In the genomic region with DNA sequence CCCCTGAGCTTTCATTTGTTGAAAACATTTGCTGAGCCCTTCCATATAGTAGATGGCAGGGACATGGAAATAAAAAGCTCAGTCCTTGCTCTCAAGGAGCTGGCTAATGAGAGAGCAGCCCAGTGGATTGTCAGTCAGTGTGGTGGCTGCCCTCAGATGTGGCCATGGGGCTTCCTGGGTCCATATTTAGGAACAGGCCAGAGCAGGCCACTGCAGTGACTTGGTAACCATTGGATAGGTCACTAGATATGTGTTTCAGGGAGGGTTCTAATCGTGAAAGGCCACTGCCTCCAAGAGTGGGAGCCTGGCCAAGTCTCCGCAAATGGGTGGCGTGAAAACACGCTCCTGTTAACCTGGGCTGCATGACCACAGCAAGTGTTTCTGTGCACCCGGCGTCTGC, we compare ENCODE assay signal across 14 cellular contexts. TPM values are rescaled to one million over a fixed set of nuclear protein-coding genes. Genes with fewer than 3 reads are reported as not detected.
DNase-seq lines count a peak whose midpoint lies in the region; ATAC-seq, FAIRE-seq and TF ChIP-seq lines count a peak whose summit lies in the region.
"Had no signal": no experiment of that assay in that cellular context is flagged by ENCODE, and none has a peak within 500 bp of the region (broad histone marks: within the 10 kb centered on the region; RNA-seq: fewer than 3 reads in every experiment).

No MANE protein-coding gene starts in this region.

- H2BK5ac ChIP-seq in mesenchymal stem cell (ENCODE audit: low read depth, low read length, poor library complexity, severe bottlenecking), result no peak overlapping the region

- no peak overlapping the region for H3K14ac ChIP-seq in mesenchymal stem cell (ENCODE audit: low read length in 2 of 2)

- H3K9me1 ChIP-seq in K562 (ENCODE audit: control insufficient read depth, insufficient read depth, low read length), result no peaks in the 10 kb centered on the region

- H3K4me3 ChIP-seq in AG04450 (ENCODE audit: low read depth, low read length), result no peak overlapping the region
- H3K4me3 ChIP-seq in K562, result no peak overlapping the region
- H3K4me3 ChIP-seq in mesenchymal stem cell (ENCODE audit: insufficient read depth in 1 of 2, low read depth in 1 of 2, low read length in 2 of 2), result no peak overlapping the region
- H3K4me3 ChIP-seq: BLaER1 had no signal

- peak overlapping the region; percentile 86 for H4K91ac ChIP-seq in mesenchymal stem cell (ENCODE audit: low read length)

- H3K27ac ChIP-seq in AG04450 (ENCODE audit: low read depth, low read length), result peak overlapping the region; percentile 95
- H3K27ac ChIP-seq in K562 (ENCODE audit: extremely low read depth, low read depth, low read length), result no peak overlapping the region
- H3K27ac ChIP-seq in mesenchymal stem cell (ENCODE audit: low read length, poor library complexity, severe bottlenecking), result no peak overlapping the region
- H3K27ac ChIP-seq: BLaER1 had no signal

- in situ Hi-C loops in K562 (cut with MboI), result no loop called here

- H3K27me3 ChIP-seq in AG04450 (ENCODE audit: control insufficient read depth, insufficient read depth, low read length) (no peaks in the 10 kb centered on the region), K562 (ENCODE audit: control insufficient read depth in 2 of 2, insufficient read depth in 2 of 2, low read length in 2 of 2) (peaks cover 17 to 48% of the 10 kb centered on the region in 2 experiments), mesenchymal stem cell (ENCODE audit: control insufficient read depth in 1 of 2, insufficient read depth in 1 of 2, low read length in 2 of 2) (no peaks in the 10 kb centered on the region)
- H3K27me3 ChIP-seq: BLaER1 had no signal

- peak overlapping the region; percentile 60 to 67 for H3K18ac ChIP-seq in mesenchymal stem cell (ENCODE audit: low read depth in 1 of 2, low read length in 2 of 2)

- no peaks in the 10 kb centered on the region for H3K9me3 Mint-ChIP-seq in HFFc6
- H3K9me3 Mint-ChIP-seq: CD8-positive, alpha-beta T cell; IgD-negative memory B cell; T-helper 1 cell treated with Interleukin-12 subunit alpha and Interleukin-12 subunit beta and Interleukin-4 antibody, amounts not matched to agents 30 μg/mL and 1 μg/mL, for 36 hours had no signal

- H3K4me1 ChIP-seq in K562 (replicated peaks in 1 of 2; ENCODE audit: control insufficient read depth in 2 of 2, insufficient read depth in 2 of 2, low read length in 2 of 2) (no peaks in the 10 kb centered on the region), mesenchymal stem cell (ENCODE audit: control insufficient read depth, insufficient read depth, low read depth, low read length) (no peaks in the 10 kb centered on the region)
- H3K4me1 ChIP-seq: BLaER1 had no signal

- H3K4me1 Mint-ChIP-seq in HFFc6 (ENCODE audit: low read depth), result peaks cover 53% of the 10 kb centered on the region
- H3K4me1 Mint-ChIP-seq: IgD-negative memory B cell had no signal

- H3K9ac ChIP-seq in K562 (ENCODE audit: insufficient read depth in 1 of 2, low read depth in 2 of 2, low read length in 2 of 2), result no peak overlapping the region
- H3K9ac ChIP-seq in mesenchymal stem cell (ENCODE audit: low read length), result peak overlapping the region; percentile 68
- H3K9ac ChIP-seq: BLaER1 had no signal

- no peaks in the 10 kb centered on the region; the same call in 1 of the 2 replicates for H3K27me3 Mint-ChIP-seq in HFFc6 (ENCODE audit: insufficient read depth)
- H3K27me3 Mint-ChIP-seq: IgD-negative memory B cell had no signal

- no peak for TF ChIP-seq RAD21 in K562 (CRISPR knock-in tag; conservative IDR thresholded peaks at IDR 0.05 in 1 of 2, IDR thresholded peaks at IDR 0.05 in 1 of 2)

- H2BK12ac ChIP-seq in mesenchymal stem cell (ENCODE audit: low read length in 2 of 2), result peak overlapping the region in 1 of 2 experiments; percentile 51

- no peak for FAIRE-seq in K562 (lab: Jason Lieb, UNC)

- no peak overlapping the region for H2BK15ac ChIP-seq in mesenchymal stem cell (ENCODE audit: low read depth, poor library complexity, severe bottlenecking)

- H2AFZ ChIP-seq in K562 (ENCODE audit: low read depth, low read length), result no peak overlapping the region
- no peak overlapping the region for H2AFZ ChIP-seq in mesenchymal stem cell (ENCODE audit: low read depth, low read length)

- POLR2A ChIA-PET in AG04450 (lab: Yijun Ruan, JAX), result interaction anchor here (0.9 to 1.2 kb wide), 3 partner anchors 39 to 115 kb away, joined by 3 to 7 read pairs (median 4); no protein-coding TSS in a partner anchor
- POLR2A ChIA-PET in K562 (lab: Yijun Ruan, JAX), result interaction anchor here (0.6 to 0.7 kb wide), 2 partner anchors 126 to 145 kb away, joined by 3 read pairs; partner anchors contain the start of gene RPL31

- no peak for TF ChIP-seq EP300 in K562 (IDR thresholded peaks at IDR 0.05; ENCODE audit: low read length)

- intact Hi-C loops in K562 (cut with micrococcal nuclease), result no loop called here

- no peaks in the 10 kb centered on the region for H3K79me2 ChIP-seq in K562 (ENCODE audit: control insufficient read depth, insufficient read depth, low read length)

- H3K4ac ChIP-seq in mesenchymal stem cell (ENCODE audit: low read depth in 1 of 2, low read length in 2 of 2), result peak overlapping the region in 1 of 2 experiments; percentile 73

- H3K4me3 Mint-ChIP-seq in HFFc6, result peak overlapping the region; percentile 65
- H3K4me3 Mint-ChIP-seq: CD8-positive, alpha-beta T cell; IgD-negative memory B cell; T-helper 1 cell treated with Interleukin-12 subunit alpha and Interleukin-12 subunit beta and Interleukin-4 antibody, amounts not matched to agents 30 μg/mL and 1 μg/mL, for 36 hours had no signal

- H3K23ac ChIP-seq in mesenchymal stem cell (ENCODE audit: low read length in 2 of 2), result no peak overlapping the region

- peak overlapping the region; percentile 16 for H4K8ac ChIP-seq in mesenchymal stem cell (ENCODE audit: low read length)

- H3K9me3 ChIP-seq in AG04450 (ENCODE audit: control insufficient read depth, insufficient read depth, low read length) (no peaks in the 10 kb centered on the region), K562 (replicated peaks; ENCODE audit: control insufficient read depth, insufficient read depth, low read depth, low read length) (no peaks in the 10 kb centered on the region), mesenchymal stem cell (ENCODE audit: control insufficient read depth, low read length) (no peaks in the 10 kb centered on the region)
- H3K9me3 ChIP-seq: BLaER1 had no signal

- no peaks in the 10 kb centered on the region for H3K36me3 Mint-ChIP-seq in HFFc6 (ENCODE audit: low read depth)
- H3K36me3 Mint-ChIP-seq: CD8-positive, alpha-beta T cell; IgD-negative memory B cell had no signal

- H3K27ac Mint-ChIP-seq in HFFc6, result peak overlapping the region; percentile 90
- H3K27ac Mint-ChIP-seq: CD8-positive, alpha-beta T cell; IgD-negative memory B cell; T-helper 1 cell treated with Interleukin-12 subunit alpha and Interleukin-12 subunit beta and Interleukin-4 antibody, amounts not matched to agents 30 μg/mL and 1 μg/mL, for 36 hours had no signal

- H2AK5ac ChIP-seq in mesenchymal stem cell (ENCODE audit: low read length, severe bottlenecking), result no peak overlapping the region

- no peaks in the 10 kb centered on the region for H3K79me1 ChIP-seq in mesenchymal stem cell (replicated peaks; ENCODE audit: low read length, poor library complexity, severe bottlenecking)

- H3K36me3 ChIP-seq in K562 (ENCODE audit: control insufficient read depth, insufficient read depth, low read length) (no peaks in the 10 kb centered on the region), mesenchymal stem cell (ENCODE audit: control insufficient read depth in 1 of 2, insufficient read depth in 2 of 2, low read depth in 1 of 2, low read length in 2 of 2) (no peaks in the 10 kb centered on the region)
- H3K36me3 ChIP-seq: BLaER1 had no signal

- ATAC-seq in K562, result no peak; the same call in 2 of the 3 replicates
- ATAC-seq: CD8-positive, alpha-beta T cell had no signal

- 30% methylated on average over 6 of the region's 6 CpGs for WGBS in K562 (ENCODE audit: insufficient coverage, low coverage, missing lambda C conversion rate)
- 86% methylated on average over 6 of the region's 6 CpGs for WGBS in mesenchymal stem cell

- H3K4me2 ChIP-seq in K562 (ENCODE audit: insufficient read depth, low read length) (no peak overlapping the region), mesenchymal stem cell (ENCODE audit: low read length, poor library complexity, severe bottlenecking) (no peak overlapping the region)
- H3K4me2 ChIP-seq: BLaER1 had no signal

- H4K20me1 ChIP-seq in K562 (replicated peaks; ENCODE audit: control insufficient read depth, insufficient read depth, low read length), result no peaks in the 10 kb centered on the region
- H4K20me1 ChIP-seq: BLaER1 had no signal

- CTCF ChIA-PET in AG04450 (lab: Charles Lee) (interaction anchor here (0.7 kb wide), 1 partner anchor 80 kb away, joined by 3 read pairs; no protein-coding TSS in a partner anchor), K562 (lab: Yijun Ruan, JAX; ENCODE audit: low intra/inter-chr PET ratio) (no interaction called here)

- no TSS peak for BruUV-seq in K562 (replicated peaks; lab: Mats Ljungman, UMichigan)

- TF ChIP-seq CTCF in AG04450 (IDR thresholded peaks at IDR 0.05; ENCODE audit: low read depth, low read length) (no peak), HFFc6 (IDR thresholded peaks at IDR 0.05) (no peak), K562 (IDR thresholded peaks at IDR 0.05 in 2 of 3, conservative IDR thresholded peaks at IDR 0.05 in 1 of 3; ENCODE audit: insufficient read depth in 2 of 3, low read depth in 1 of 3, low read length in 3 of 3) (no peak)

- DNase-seq in AG04450 (ENCODE audit: low read depth, low spot score) (no peak), HFFc6 (no peak), K562 (ENCODE audit: extremely low read depth in 1 of 4, low spot score in 3 of 4) (no peak), mesenchymal stem cell (no peak), NOMO-1 (lab: John Stamatoyannopoulos, UW; ENCODE audit: unreplicated experiment in 2 of 2) (no peak), NCI-H524 (lab: John Stamatoyannopoulos, UW) (no peak)
- DNase-seq in activated CD8-positive, alpha-beta memory T cell treated with anti-CD3 and anti-CD28 coated beads for 24 hours, result no peak
- DNase-seq: CD8-positive, alpha-beta T cell; NCI-H187 treated with DMSO at 0.1 percent for 48 hours; NCI-H446; NCI-H748 treated with DMSO at 0.1 percent for 48 hours had no signal

- no peak for TF ChIP-seq POLR2A in K562 (conservative IDR thresholded peaks at IDR 0.05)

- peak overlapping the region; percentile 98 for H2BK120ac ChIP-seq in mesenchymal stem cell (ENCODE audit: low read depth, low read length)

RNA-seq across cellular contexts. Expression of gene NPAS2, which starts 37.4 kb away (rescaled TPM):
- 13.5 and 19.3 TPM in 2 replicates for polyA plus RNA-seq in AG04450 (2011; rRNA removed)
- polyA minus RNA-seq in AG04450 (2011; rRNA and poly(A)+ RNA removed), result 21.5 TPM in 2 replicates
- total RNA-seq in HFFc6 (2021; fragmentation: NEBNext Ultra II Directional; extraction: Animal tissue kit (Norgen Biotek cat#: 25700)), result 10 to 100 TPM in 2 of 6 experiments, 1 to 10 TPM in 4; 8.8 to 14.7 (median 9.3) TPM
- total RNA-seq in K562 (2011; cell fraction: chromatin; rRNA removed; ENCODE audit: low replicate concordance), result 0.58 TPM in 1 of 2 replicates, not detected in the other
- not detected in 2 replicates for total RNA-seq in K562 (2011; cell fraction: nucleolus; rRNA removed)
- not detected in 2 replicates for total RNA-seq in K562 (2011; cell fraction: nucleoplasm; rRNA removed)
- total RNA-seq in K562 (2014; rRNA removed), result not detected in 2 replicates
- not detected in 2 replicates for total RNA-seq in K562 (2014; rRNA removed; fragmentation: Illumina TruSeq; extraction: Trizol)
- total RNA-seq in K562 (2015; rRNA removed; fragmentation: Illumina TruSeq; extraction: Trizol), result not detected in 2 replicates
- 0.29 TPM in 1 of 2 replicates, not detected in the other for total RNA-seq in K562 (2021)
- 0.06 TPM in 1 of 2 replicates, not detected in the other for polyA plus RNA-seq in K562 (2011; rRNA removed)
- 0.04 and 0.15 TPM in 2 replicates for polyA plus RNA-seq in K562 (2011; cell fraction: cytosol; rRNA removed)
- polyA plus RNA-seq in K562 (2011; cell fraction: nucleus; rRNA removed), result 0.16 TPM in 1 of 2 replicates, not detected in the other
- polyA plus RNA-seq in K562 (2012), result 0.08 and 1.1 TPM in 2 replicates
- polyA plus RNA-seq in K562 (2014; fragmentation: Illumina TruSeq; extraction: Trizol), result 0.07 TPM in 1 of 2 replicates, not detected in the other
- polyA plus RNA-seq in K562 (2014; fragmentation: Nextera tagmentation; extraction: Ambion mirVana), result under 1 TPM in 1 of 2 experiments, not detected in 1; 0.06 TPM
- not detected in 2 replicates for polyA plus RNA-seq in K562 (2014; rRNA removed)
- not detected in 2 replicates for polyA minus RNA-seq in K562 (2011; rRNA and poly(A)+ RNA removed)
- not detected in 2 replicates for polyA minus RNA-seq in K562 (2011; cell fraction: cytosol; rRNA and poly(A)+ RNA removed)
- not detected in 2 replicates for polyA minus RNA-seq in K562 (2011; cell fraction: nucleus; rRNA and poly(A)+ RNA removed)
- polyA plus RNA-seq in mesenchymal stem cell (2013, experiment 1 of 2), result 21.4 TPM
- 22.4 TPM for polyA plus RNA-seq in mesenchymal stem cell (2013, experiment 2 of 2)

Comparison
In these comparisons a context has a peak if more than half of its experiments do, and no peak if none do; other contexts are left out.
1. RNA of gene NPAS2, which starts 37.4 kb away (total RNA-seq): 8.8 to 14.7 TPM in HFFc6; 0.29 to 0.58 TPM in K562; every median in the first group is over 4 times any median in the second.